ENCODE assay signal across 8 cellular contexts in genomic region chr3:157159762-157160651, GRCh38. TPM values are rescaled to one million over a fixed set of nuclear protein-coding genes. Genes with fewer than 3 reads are reported as not detected.
DNase-seq lines count a peak whose midpoint lies in the region; ATAC-seq, FAIRE-seq and TF ChIP-seq lines count a peak whose summit lies in the region.

TSS of gene CCNL1 (minus strand) at chr3:157160147. CDS start at chr3:157160094, 53 bp downstream.

- peak; percentile 77 for ATAC-seq in HG02840 (IDR thresholded peaks at IDR 0.05; ENCODE audit: low FRiP score, unreplicated experiment)
- ATAC-seq in activated naive CD8-positive, alpha-beta T cell treated with anti-CD3 and anti-CD28 coated beads, Interleukin-2, amount 50 U/mL, for 24 hours, result peak; percentile 88
- peak; percentile 97 for ATAC-seq in Right ventricle myocardium superior (ENCODE audit: poor library complexity)
- ATAC-seq in pancreas, result peak; percentile 90 to 95 (median 91)

- peaks cover 48% of the 10 kb centered on the region for H3K4me1 Mint-ChIP-seq in activated naive CD8-positive, alpha-beta T cell treated with anti-CD3 and anti-CD28 coated beads, Interleukin-2, amount 50 U/mL, for 24 hours

- intact Hi-C loops in Right ventricle myocardium superior (cut with DNase I) (loop anchor here (1.0 to 10.0 kb wide), 2 partner anchors 15 to 335 kb away; partner anchors contain the start of gene LEKR1), pancreas (cut with DNase I) (no loop called here), thyroid gland (cut with DNase I) (no loop called here)

- FAIRE-seq in GM12892 (lab: Jason Lieb, UNC) (peak; percentile 99), pancreas (lab: Jason Lieb, UNC) (no peak)

- TF ChIP-seq POLR2A in GM12892 (IDR thresholded peaks at IDR 0.05; ENCODE audit: low read depth, low read length) (peak; percentile 99), thyroid gland (IDR thresholded peaks at IDR 0.05) (peak; percentile 99 to 100)

- WGBS in pancreas, 2 donors, result 0% methylated on average over 82 to 88 of the region's 88 CpGs
- WGBS in thyroid gland, 2 donors, result 1 to 4% methylated on average over 4 to 48 of the region's 88 CpGs

- DNase-seq in GM12892 (ENCODE audit: insufficient read length) (peak; percentile 80), NCI-H1436 (lab: John Stamatoyannopoulos, UW) (peak; percentile 98), SW480 (ENCODE audit: low spot score) (peak; percentile 97), Right ventricle myocardium superior (peak; percentile 98), pancreas (peak; percentile 95 to 98 (median 96)), thyroid gland (peak; percentile 96)
- peak; percentile 97 for DNase-seq in activated naive CD8-positive, alpha-beta T cell treated with anti-CD3 and anti-CD28 coated beads, Interleukin-2, amount 50 U/mL, for 24 hours

- peak within 1 kb of the TSS; percentile 93 for H3K27ac Mint-ChIP-seq in activated naive CD8-positive, alpha-beta T cell treated with anti-CD3 and anti-CD28 coated beads, Interleukin-2, amount 50 U/mL, for 24 hours

- no peaks in the 10 kb centered on the region for H3K27me3 Mint-ChIP-seq in activated naive CD8-positive, alpha-beta T cell treated with anti-CD3 and anti-CD28 coated beads, Interleukin-2, amount 50 U/mL, for 24 hours

- H3K4me3 Mint-ChIP-seq in activated naive CD8-positive, alpha-beta T cell treated with anti-CD3 and anti-CD28 coated beads, Interleukin-2, amount 50 U/mL, for 24 hours, result peak within 1 kb of the TSS; percentile 99

- no peaks in the 10 kb centered on the region for H3K9me3 Mint-ChIP-seq in activated naive CD8-positive, alpha-beta T cell treated with anti-CD3 and anti-CD28 coated beads, Interleukin-2, amount 50 U/mL, for 24 hours

- H3K4me3 ChIP-seq in pancreas (peak within 1 kb of the TSS; percentile 93 to 100 (median 98)), thyroid gland (replicated peaks in 1 of 3) (peak within 1 kb of the TSS; percentile 70 to 100 (median 95))

- H3K27ac ChIP-seq in pancreas (peak within 1 kb of the TSS; percentile 99 to 100 (median 100)), thyroid gland (peak within 1 kb of the TSS; percentile 99 to 100 (median 99))

- peaks cover 0 to 29% (median 21%) of the 10 kb centered on the region in 3 donors for H3K36me3 ChIP-seq in pancreas
- peaks cover 22 to 32% of the 10 kb centered on the region in 2 donors for H3K36me3 ChIP-seq in thyroid gland

- H3K4me1 ChIP-seq in pancreas (peaks cover 34 to 43% (median 39%) of the 10 kb centered on the region in 3 donors), thyroid gland (peaks cover 46 to 47% of the 10 kb centered on the region in 2 donors)

- no peaks in the 10 kb centered on the region for H3K9me3 ChIP-seq in pancreas
- no peaks in the 10 kb centered on the region for H3K9me3 ChIP-seq in thyroid gland

- H3K27me3 ChIP-seq in pancreas (no peaks in the 10 kb centered on the region), thyroid gland (no peaks in the 10 kb centered on the region)

- H3K36me3 Mint-ChIP-seq in activated naive CD8-positive, alpha-beta T cell treated with anti-CD3 and anti-CD28 coated beads, Interleukin-2, amount 50 U/mL, for 24 hours (ENCODE audit: low read depth), result peaks cover 51% of the 10 kb centered on the region

- TF ChIP-seq CTCF in pancreas (IDR thresholded peaks at IDR 0.05), result no peak
- TF ChIP-seq CTCF in thyroid gland (IDR thresholded peaks at IDR 0.05), result no peak

RNA-seq across cellular contexts. Expression of gene CCNL1, which starts in this region (rescaled TPM):
- polyA plus RNA-seq in GM12892 (2012; ENCODE audit: missing spikeins), result 103 TPM
- total RNA-seq in Right ventricle myocardium superior, result 20.2 TPM
- 10 to 100 TPM; 30.2 to 77.9 (median 40.3) TPM for total RNA-seq in pancreas
- 100 to 1,000 TPM in 1 of 2 donors, 10 to 100 TPM in 1; 67.9 to 149 TPM for polyA plus RNA-seq in pancreas
- 100 to 1,000 TPM; 142 to 375 (median 227) TPM for total RNA-seq in thyroid gland

Comparison
In these comparisons a context has a peak if more than half of its experiments do, and no peak if none do; other contexts are left out.
1. Peak in every context shown above with its lines: DNase-seq, ATAC-seq, H3K4me3 ChIP-seq and H3K27ac ChIP-seq.